Comparison of ENCODE assay signal across 8 cellular contexts in genomic region chr2:182642328-182642727, GRCh38.
DNase-seq lines count a peak whose midpoint lies in the region; ATAC-seq lines count a peak whose summit lies in the region.

No MANE protein-coding gene starts in this region.

- no peaks in the 10 kb centered on the region for H3K9me3 ChIP-seq in aorta (ENCODE audit: control insufficient read depth, low read length)

- WGBS in aorta, 2 donors, result 76 to 78% methylated on average over 3 of the region's 3 CpGs

- no peaks in the 10 kb centered on the region for H3K4me1 ChIP-seq in aorta (ENCODE audit: control insufficient read depth in 1 of 2, insufficient read depth in 2 of 2, low read length in 2 of 2)

- no peaks in the 10 kb centered on the region for H3K27me3 ChIP-seq in aorta (ENCODE audit: control insufficient read depth in 1 of 2, insufficient read depth in 2 of 2, low read length in 1 of 2)

- no peak overlapping the region for H3K27ac ChIP-seq in aorta (ENCODE audit: low read depth in 1 of 2, low read length in 2 of 2)

- ATAC-seq in GM19035 (IDR thresholded peaks at IDR 0.05; ENCODE audit: unreplicated experiment) (peak; percentile 100), HG03025 (IDR thresholded peaks at IDR 0.05; ENCODE audit: low FRiP score, unreplicated experiment) (peak; percentile 100), aorta (ENCODE audit: low FRiP score) (no peak)

- H3K36me3 ChIP-seq in aorta (ENCODE audit: control insufficient read depth in 1 of 2, insufficient read depth in 2 of 2, low read length in 1 of 2), result no peaks in the 10 kb centered on the region

- H3K4me3 ChIP-seq in aorta (ENCODE audit: low read length in 2 of 2), result no peak overlapping the region

- intact Hi-C loops in aorta (cut with DNase I), result loop anchor here in 1 of 2 donors (10.0 kb wide), 1 partner anchor 218 kb away; the partner anchor contains the start of gene PDE1A

- DNase-seq in DMS 273 treated with DMSO at 0.1 percent for 48 hours (lab: John Stamatoyannopoulos, UW) (peak; percentile 73), NCI-H82 (lab: John Stamatoyannopoulos, UW) (peak; percentile 89), amygdala (lab: John Stamatoyannopoulos, UW) (peak in 31 of 56 donors; percentile 2 to 59 (median 24)), islet precursor cell (peak; percentile 58), aorta (peak; percentile 59 to 83), NK-92 (lab: John Stamatoyannopoulos, UW; ENCODE audit: unreplicated experiment) (no peak)
